In genomic region chr22:36291831-36292740, GRCh38 we compare ENCODE assay signal across 15 cellular contexts. TPM values are rescaled to one million over a fixed set of nuclear protein-coding genes. Genes with fewer than 3 reads are reported as not detected.
A peak's percentile ranks its signal among the peaks of the same experiment; 100 is the strongest.
DNase-seq lines count a peak whose midpoint lies in the region; ATAC-seq, FAIRE-seq and TF ChIP-seq lines count a peak whose summit lies in the region.
"Had no signal": no experiment of that assay in that cellular context is flagged by ENCODE, and none has a peak within 500 bp of the region (broad histone marks: within the 10 kb centered on the region; RNA-seq: fewer than 3 reads in every experiment).

No MANE protein-coding gene starts in this region.

- peak; percentile 36 for DNase-seq in Right ventricle myocardium superior
- DNase-seq in Right ventricle myocardium inferior (ENCODE audit: missing footprints), result no peak
- DNase-seq in HepG2 (ENCODE audit: low spot score), result no peak
- no peak for DNase-seq in type B pancreatic cell (ENCODE audit: extremely low spot score, unreplicated experiment)
- DNase-seq in mesothelial cell of epicardium (ENCODE audit: low spot score in 2 of 2, unreplicated experiment in 2 of 2), result no peak
- no peak for DNase-seq in dedifferentiated amniotic fluid mesenchymal stem cell (ENCODE audit: extremely low spot score)
- DNase-seq: dermis blood vessel endothelial cell, NCI-H1436 had no signal

- FAIRE-seq in HepG2 (lab: Jason Lieb, UNC), result no peak
- FAIRE-seq: D721Med had no signal

- peak overlapping the region; percentile 69 for H3K27ac Mint-ChIP-seq in activated T-helper 17 cell treated with anti-CD3 and anti-CD28 coated beads, Interleukin-2, amount 50 U/mL, for 72 hours
- peak overlapping the region; percentile 64 for H3K27ac Mint-ChIP-seq in type B pancreatic cell
- no peak overlapping the region for H3K27ac Mint-ChIP-seq in mesothelial cell of epicardium
- H3K27ac Mint-ChIP-seq: WTC11 had no signal

- POLR2A ChIA-PET in HepG2 (lab: Yijun Ruan, JAX), result no interaction called here

- H4K20me1 ChIP-seq in HepG2 (ENCODE audit: insufficient read depth, low read length), result no peaks in the 10 kb centered on the region

- H3K4me2 ChIP-seq in HepG2 (ENCODE audit: low read depth, low read length), result no peak overlapping the region

- H3K36me3 ChIP-seq in HepG2 (replicated peaks in 1 of 2; ENCODE audit: control insufficient read depth in 1 of 2, insufficient read depth in 2 of 2, low read length in 2 of 2), result peaks cover 64 to 81% of the 10 kb centered on the region in 2 experiments
- H3K36me3 ChIP-seq: ovary had no signal

- peaks cover 17% of the 10 kb centered on the region for H3K4me1 Mint-ChIP-seq in activated T-helper 17 cell treated with anti-CD3 and anti-CD28 coated beads, Interleukin-2, amount 50 U/mL, for 72 hours
- peaks cover under 1% of the 10 kb centered on the region for H3K4me1 Mint-ChIP-seq in type B pancreatic cell (ENCODE audit: unreplicated experiment)
- no peaks in the 10 kb centered on the region for H3K4me1 Mint-ChIP-seq in mesothelial cell of epicardium

- in situ Hi-C loops in HepG2 (cut with HindIII; ENCODE audit: extremely low pct_ligation_motif_present, low pct_unique_long_range_greater_than_20kb), result no loop called here

- no peak for TF ChIP-seq POLR2A in HepG2 (IDR thresholded peaks at IDR 0.05; ENCODE audit: insufficient read depth in 1 of 2, low read depth in 2 of 2, low read length in 2 of 2)

- H3K4me1 ChIP-seq in HepG2 (ENCODE audit: insufficient read depth, low read length), result no peaks in the 10 kb centered on the region

- TF ChIP-seq EP300 in HepG2 (IDR thresholded peaks at IDR 0.05; ENCODE audit: low read depth in 2 of 2, low read length in 2 of 2) (no peak), HepG2 (CRISPR knock-in tag; IDR thresholded peaks at IDR 0.05; ENCODE audit: borderline replicate concordance) (no peak)

- peak overlapping the region; percentile 29 for H3K4me3 Mint-ChIP-seq in activated T-helper 17 cell treated with anti-CD3 and anti-CD28 coated beads, Interleukin-2, amount 50 U/mL, for 72 hours
- H3K4me3 Mint-ChIP-seq in type B pancreatic cell, result no peak overlapping the region
- H3K4me3 Mint-ChIP-seq in mesothelial cell of epicardium, result no peak overlapping the region
- H3K4me3 Mint-ChIP-seq: WTC11 had no signal

- H3K9me3 Mint-ChIP-seq in activated T-helper 17 cell treated with anti-CD3 and anti-CD28 coated beads, Interleukin-2, amount 50 U/mL, for 72 hours, result no peaks in the 10 kb centered on the region
- no peaks in the 10 kb centered on the region for H3K9me3 Mint-ChIP-seq in type B pancreatic cell
- H3K9me3 Mint-ChIP-seq in mesothelial cell of epicardium, result peaks cover 5% of the 10 kb centered on the region

- intact Hi-C loops in Right ventricle myocardium superior (cut with DNase I) (no loop called here), Right ventricle myocardium inferior (cut with DNase I) (no loop called here), HepG2 (cut with micrococcal nuclease; ENCODE audit: unreplicated experiment) (no loop called here)

- TF ChIP-seq RAD21 in HepG2 (CRISPR knock-in tag; IDR thresholded peaks at IDR 0.05), result no peak

- peaks cover 96% of the 10 kb centered on the region for H3K36me3 Mint-ChIP-seq in activated T-helper 17 cell treated with anti-CD3 and anti-CD28 coated beads, Interleukin-2, amount 50 U/mL, for 72 hours (ENCODE audit: low read depth)
- H3K36me3 Mint-ChIP-seq in type B pancreatic cell (peaks cover 35% of the 10 kb centered on the region), mesothelial cell of epicardium (peaks cover 57% of the 10 kb centered on the region)

- 96% methylated on average over 22 of the region's 29 CpGs for WGBS in HepG2 (ENCODE audit: low lambda C conversion rate)

- ATAC-seq in Right ventricle myocardium superior (ENCODE audit: poor library complexity) (no peak), Right ventricle myocardium inferior (no peak), HepG2 (no peak), HG03039 (IDR thresholded peaks at IDR 0.05; ENCODE audit: unreplicated experiment) (no peak)
- ATAC-seq in activated T-helper 17 cell treated with anti-CD3 and anti-CD28 coated beads, Interleukin-2, amount 50 U/mL, for 72 hours (replicated peaks), result no peak
- ATAC-seq: SK-N-SH treated with all-trans-retinoic acid at 6 μM for 48 hours, WTC11 had no signal

- no peak overlapping the region for H2AFZ ChIP-seq in HepG2 (ENCODE audit: low read length)

- H3K4me3 ChIP-seq in HepG2 (replicated peaks in 1 of 3; ENCODE audit: insufficient read depth in 1 of 3, low read depth in 2 of 3, low read length in 3 of 3), result no peak overlapping the region
- H3K4me3 ChIP-seq: ovary, suprapubic skin had no signal

- no peaks in the 10 kb centered on the region for H3K27me3 Mint-ChIP-seq in activated T-helper 17 cell treated with anti-CD3 and anti-CD28 coated beads, Interleukin-2, amount 50 U/mL, for 72 hours
- H3K27me3 Mint-ChIP-seq in type B pancreatic cell (no peaks in the 10 kb centered on the region), mesothelial cell of epicardium (ENCODE audit: low read depth) (no peaks in the 10 kb centered on the region)

- BruUV-seq in HepG2 (replicated peaks; lab: Mats Ljungman, UMichigan), result no TSS peak

- H3K9me3 ChIP-seq in HepG2 (ENCODE audit: low read length), result no peaks in the 10 kb centered on the region
- H3K9me3 ChIP-seq: ovary, suprapubic skin had no signal

- no peak overlapping the region for H3K9ac ChIP-seq in HepG2 (ENCODE audit: insufficient read depth, low read depth, low read length)

- no peaks in the 10 kb centered on the region for H3K79me2 ChIP-seq in HepG2 (ENCODE audit: insufficient read depth, low read length)

- CTCF ChIA-PET in HepG2 (lab: Yijun Ruan, JAX; ENCODE audit: low intra/inter-chr PET ratio, low total read pairs), result no interaction called here

- H3K27ac ChIP-seq in HepG2 (ENCODE audit: extremely low read length, insufficient read depth, low read length), result no peak overlapping the region
- H3K27ac ChIP-seq: ovary, suprapubic skin had no signal

- H3K27me3 ChIP-seq in HepG2 (ENCODE audit: control insufficient read depth in 1 of 2, insufficient read depth in 2 of 2, low read length in 2 of 2), result no peaks in the 10 kb centered on the region
- H3K27me3 ChIP-seq: ovary, suprapubic skin had no signal

- TF ChIP-seq CTCF in HepG2 (CRISPR knock-in tag; IDR thresholded peaks at IDR 0.05) (no peak), type B pancreatic cell (conservative IDR thresholded peaks at IDR 0.05) (no peak), mesothelial cell of epicardium (IDR thresholded peaks at IDR 0.05; ENCODE audit: unreplicated experiment) (no peak)

RNA-seq across cellular contexts. Expression of gene APOL1, which starts 39.2 kb away (rescaled TPM):
- total RNA-seq in Right ventricle myocardium superior (16.8 TPM), Right ventricle myocardium inferior (22.1 TPM), HepG2 (2016; rRNA removed; fragmentation: Illumina TruSeq; extraction: Trizol) (11.2 and 20.3 TPM in 2 replicates), type B pancreatic cell (ENCODE audit: low replicate concordance) (5.4 and 6.8 TPM in 2 replicates), mesothelial cell of epicardium (1.7 to 1.9 TPM (median 1.7 TPM) in 3 replicates)
- 10 to 100 TPM; 52.8 to 89.4 TPM for total RNA-seq in activated T-helper 17 cell treated with anti-CD3 and anti-CD28 coated beads, Interleukin-2, amount 50 U/mL, for 72 hours
- total RNA-seq in HepG2 (2016; cell fraction: cytosol; rRNA removed; fragmentation: Illumina TruSeq; extraction: Trizol; ENCODE audit: low read depth), result 2.3 and 2.8 TPM in 2 replicates
- total RNA-seq in HepG2 (2016; cell fraction: insoluble cytoplasmic fraction; rRNA removed; fragmentation: Illumina TruSeq; extraction: Trizol), result 10.1 and 20.9 TPM in 2 replicates
- 3.2 and 3.4 TPM in 2 replicates for total RNA-seq in HepG2 (2016; cell fraction: membrane; rRNA removed; fragmentation: Illumina TruSeq; extraction: Trizol)
- 19.4 and 20.3 TPM in 2 replicates for total RNA-seq in HepG2 (2016; cell fraction: nucleus; rRNA removed; fragmentation: Illumina TruSeq; extraction: Trizol)
- polyA plus RNA-seq in HepG2 (2011; rRNA removed), result 75.0 and 124 TPM in 2 replicates
- polyA plus RNA-seq in HepG2 (2011; cell fraction: cytosol; rRNA removed), result 57.2 and 84.6 TPM in 2 replicates
- polyA plus RNA-seq in HepG2 (2011; cell fraction: nucleus; rRNA removed), result 110 and 144 TPM in 2 replicates
- 126 and 159 TPM in 2 replicates for polyA plus RNA-seq in HepG2 (2012)
- polyA plus RNA-seq in HepG2 (2016; cell fraction: cytosol; fragmentation: Illumina TruSeq; extraction: Trizol; ENCODE audit: low read depth), result 2.5 and 2.9 TPM in 2 replicates
- polyA plus RNA-seq in HepG2 (2016; cell fraction: insoluble cytoplasmic fraction; fragmentation: Illumina TruSeq; extraction: Trizol; ENCODE audit: low read depth), result 12.0 and 13.0 TPM in 2 replicates
- polyA plus RNA-seq in HepG2 (2016; cell fraction: membrane; fragmentation: Illumina TruSeq; extraction: Trizol; ENCODE audit: low read depth), result 3.3 and 3.8 TPM in 2 replicates
- polyA plus RNA-seq in HepG2 (2016; cell fraction: nucleus; fragmentation: Illumina TruSeq; extraction: Trizol; ENCODE audit: insufficient read depth, low read depth), result 37.3 and 42.3 TPM in 2 replicates
- 2.0 and 61.9 TPM in 2 replicates for polyA minus RNA-seq in HepG2 (2011; rRNA and poly(A)+ RNA removed; ENCODE audit: low replicate concordance)
- 61.5 and 88.3 TPM in 2 replicates for polyA minus RNA-seq in HepG2 (2011; cell fraction: cytosol; rRNA and poly(A)+ RNA removed)
- polyA minus RNA-seq in HepG2 (2011; cell fraction: nucleus; rRNA and poly(A)+ RNA removed), result 34.2 and 54.7 TPM in 2 replicates

RNA-seq across cellular contexts. Expression of gene APOL2, which starts 52.8 kb away (rescaled TPM):
- total RNA-seq in Right ventricle myocardium superior, result 58.6 TPM
- 67.0 TPM for total RNA-seq in Right ventricle myocardium inferior
- total RNA-seq in activated T-helper 17 cell treated with anti-CD3 and anti-CD28 coated beads, Interleukin-2, amount 50 U/mL, for 72 hours, result 100 to 1,000 TPM; 105 to 116 TPM
- 28.7 and 34.3 TPM in 2 replicates for total RNA-seq in HepG2 (2016; rRNA removed; fragmentation: Illumina TruSeq; extraction: Trizol)
- 2.5 and 3.6 TPM in 2 replicates for total RNA-seq in HepG2 (2016; cell fraction: cytosol; rRNA removed; fragmentation: Illumina TruSeq; extraction: Trizol; ENCODE audit: low read depth)
- 27.0 and 29.3 TPM in 2 replicates for total RNA-seq in HepG2 (2016; cell fraction: insoluble cytoplasmic fraction; rRNA removed; fragmentation: Illumina TruSeq; extraction: Trizol)
- 8.2 and 9.0 TPM in 2 replicates for total RNA-seq in HepG2 (2016; cell fraction: membrane; rRNA removed; fragmentation: Illumina TruSeq; extraction: Trizol)
- 16.8 and 21.4 TPM in 2 replicates for total RNA-seq in HepG2 (2016; cell fraction: nucleus; rRNA removed; fragmentation: Illumina TruSeq; extraction: Trizol)
- polyA plus RNA-seq in HepG2 (2011; rRNA removed), result 51.2 and 94.4 TPM in 2 replicates
- 53.4 and 72.6 TPM in 2 replicates for polyA plus RNA-seq in HepG2 (2011; cell fraction: cytosol; rRNA removed)
- 195 and 245 TPM in 2 replicates for polyA plus RNA-seq in HepG2 (2011; cell fraction: nucleus; rRNA removed)
- polyA plus RNA-seq in HepG2 (2012), result 58.3 and 88.7 TPM in 2 replicates
- polyA plus RNA-seq in HepG2 (2016; cell fraction: cytosol; fragmentation: Illumina TruSeq; extraction: Trizol; ENCODE audit: low read depth), result 1.8 TPM in 2 replicates
- polyA plus RNA-seq in HepG2 (2016; cell fraction: insoluble cytoplasmic fraction; fragmentation: Illumina TruSeq; extraction: Trizol; ENCODE audit: low read depth), result 20.2 and 26.3 TPM in 2 replicates
- 4.4 and 5.1 TPM in 2 replicates for polyA plus RNA-seq in HepG2 (2016; cell fraction: membrane; fragmentation: Illumina TruSeq; extraction: Trizol; ENCODE audit: low read depth)
- 31.6 and 34.2 TPM in 2 replicates for polyA plus RNA-seq in HepG2 (2016; cell fraction: nucleus; fragmentation: Illumina TruSeq; extraction: Trizol; ENCODE audit: insufficient read depth, low read depth)
- polyA minus RNA-seq in HepG2 (2011; rRNA and poly(A)+ RNA removed; ENCODE audit: low replicate concordance), result 34.5 and 120 TPM in 2 replicates
- polyA minus RNA-seq in HepG2 (2011; cell fraction: cytosol; rRNA and poly(A)+ RNA removed), result 39.4 and 67.2 TPM in 2 replicates
- 44.7 and 77.3 TPM in 2 replicates for polyA minus RNA-seq in HepG2 (2011; cell fraction: nucleus; rRNA and poly(A)+ RNA removed)
- total RNA-seq in type B pancreatic cell (ENCODE audit: low replicate concordance), result 23.7 and 30.4 TPM in 2 replicates
- total RNA-seq in mesothelial cell of epicardium, result 55.5 to 59.4 TPM (median 56.1 TPM) in 3 replicates
